8 cellular contexts compared by ENCODE assay signal in genomic region chr17:35764123-35764991, GRCh38. TPM values are rescaled to one million over a fixed set of nuclear protein-coding genes. Genes with fewer than 3 reads are reported as not detected.
DNase-seq lines count a peak whose midpoint lies in the region; ATAC-seq, FAIRE-seq and TF ChIP-seq lines count a peak whose summit lies in the region.

No MANE protein-coding gene starts in this region.

- POLR2A ChIA-PET in CD8-positive, alpha-beta T cell (lab: Charles Lee), result interaction anchor here (0.6 to 3.4 kb wide), 18 partner anchors 11 to 1126 kb away, joined by 3 to 84 read pairs (median 4); partner anchors contain the start of genes MMP28, PEX12 and TAF15
- POLR2A ChIA-PET in H1 (lab: Charles Lee; ENCODE audit: partially characterized antibody), result interaction anchor here (0.6 to 3.4 kb wide), 18 partner anchors 8 to 189 kb away, joined by 3 to 62 read pairs (median 4); partner anchors contain the start of genes GAS2L2 and TAF15

- peak overlapping the region; percentile 87 for H3K27ac Mint-ChIP-seq in CD8-positive, alpha-beta T cell
- peak overlapping the region; percentile 54 for H3K27ac Mint-ChIP-seq in activated CD8-positive, alpha-beta memory T cell treated with anti-CD3 and anti-CD28 coated beads, Interleukin-2, amount 10 ng/mL, durations not matched to agents 7 days and 5 days

- H3K18ac ChIP-seq in H1 (ENCODE audit: extremely low read depth, low read length), result no peak overlapping the region

- TF ChIP-seq CTCF in CD8-positive, alpha-beta T cell (IDR thresholded peaks at IDR 0.05), result peak; percentile 58
- peak; percentile 99 for TF ChIP-seq CTCF in GM20000 (IDR thresholded peaks at IDR 0.05; ENCODE audit: extremely low read depth, missing control alignments)
- peak; percentile 96 to 99 (median 97) for TF ChIP-seq CTCF in H1 (IDR thresholded peaks at IDR 0.05; ENCODE audit: control extremely low read depth in 1 of 3, insufficient read depth in 1 of 3, low read depth in 1 of 3, low read length in 3 of 3)

- no peaks in the 10 kb centered on the region for H3K79me1 ChIP-seq in H1 (ENCODE audit: low read depth, low read length)

- no peaks in the 10 kb centered on the region for H3K27me3 Mint-ChIP-seq in CD8-positive, alpha-beta T cell (ENCODE audit: low read depth)
- peaks cover 3% of the 10 kb centered on the region for H3K27me3 Mint-ChIP-seq in activated CD8-positive, alpha-beta memory T cell treated with anti-CD3 and anti-CD28 coated beads, Interleukin-2, amount 10 ng/mL, durations not matched to agents 7 days and 5 days

- peaks cover 3% of the 10 kb centered on the region for H3K36me3 Mint-ChIP-seq in CD8-positive, alpha-beta T cell
- no peaks in the 10 kb centered on the region for H3K36me3 Mint-ChIP-seq in activated CD8-positive, alpha-beta memory T cell treated with anti-CD3 and anti-CD28 coated beads, Interleukin-2, amount 10 ng/mL, durations not matched to agents 7 days and 5 days

- no peaks in the 10 kb centered on the region for H3K23me2 ChIP-seq in H1 (ENCODE audit: low read depth, low read length)

- peak in 1 of 2 experiments; percentile 34; a peak in 1 of 3 replicates for TF ChIP-seq POLR2A in H1 (IDR thresholded peaks at IDR 0.05; ENCODE audit: control extremely low read depth in 1 of 2, low read depth in 2 of 2, low read length in 2 of 2)

- H3K9me3 Mint-ChIP-seq in CD8-positive, alpha-beta T cell, result no peaks in the 10 kb centered on the region
- no peaks in the 10 kb centered on the region for H3K9me3 Mint-ChIP-seq in activated CD8-positive, alpha-beta memory T cell treated with anti-CD3 and anti-CD28 coated beads, Interleukin-2, amount 10 ng/mL, durations not matched to agents 7 days and 5 days (ENCODE audit: low read depth)

- FAIRE-seq in HTR-8/SVneo (lab: Jason Lieb, UNC) (no peak), H1 (lab: Jason Lieb, UNC) (no peak)

- H3K23ac ChIP-seq in H1 (ENCODE audit: insufficient read length), result no peak overlapping the region

- peaks cover 10% of the 10 kb centered on the region for H3K4me1 Mint-ChIP-seq in CD8-positive, alpha-beta T cell (ENCODE audit: low read depth)
- peaks cover 13% of the 10 kb centered on the region for H3K4me1 Mint-ChIP-seq in activated CD8-positive, alpha-beta memory T cell treated with anti-CD3 and anti-CD28 coated beads, Interleukin-2, amount 10 ng/mL, durations not matched to agents 7 days and 5 days

- peak overlapping the region; percentile 88; the same call in 1 of the 2 replicates for H4K8ac ChIP-seq in H1 (ENCODE audit: extremely low read depth, insufficient read depth, low read length)

- TF ChIP-seq EP300 in H1 (IDR thresholded peaks at IDR 0.05; ENCODE audit: borderline replicate concordance in 1 of 2, low read depth in 2 of 2, low read length in 2 of 2), result peak in 1 of 2 experiments; percentile 59; a peak in 1 of 3 replicates

- H3K27ac ChIP-seq in CD8-positive, alpha-beta T cell (ENCODE audit: low read depth, low read length), result peak overlapping the region; percentile 16
- H3K27ac ChIP-seq in H1 (ENCODE audit: low read depth, low read length) (no peak overlapping the region), mesodermal cell (ENCODE audit: low read depth, low read length, severe bottlenecking) (peak overlapping the region; percentile 41)

- 6% methylated on average over 68 of the region's 75 CpGs; no CpG with 5 or more reads in 1 of the 2 experiments for WGBS in H1 (ENCODE audit: extremely low coverage in 1 of 2, insufficient coverage in 1 of 2, insufficient read length in 1 of 2, insufficient replicate concordance in 2 of 2, low coverage in 1 of 2, low lambda C conversion rate in 2 of 2, missing lambda C conversion rate in 1 of 2), 2 experiments
- WGBS in mesodermal cell (ENCODE audit: insufficient coverage in 2 of 2), 2 experiments, result 10 to 12% methylated on average over 57 to 74 of the region's 75 CpGs

- peak overlapping the region; percentile 4; the same call in 1 of the 2 replicates for H2AFZ ChIP-seq in H1 (ENCODE audit: low read length)

- H3K14ac ChIP-seq in H1 (ENCODE audit: insufficient read length), result no peak overlapping the region

- no peak overlapping the region for H4K91ac ChIP-seq in H1 (replicated peaks; ENCODE audit: insufficient read length, low read length)

- peak overlapping the region; percentile 3 to 69; a peak in 3 of 4 replicates for H3K4me2 ChIP-seq in H1 (ENCODE audit: insufficient read depth in 1 of 2, low read depth in 2 of 2, low read length in 2 of 2)

- H3K4me3 Mint-ChIP-seq in CD8-positive, alpha-beta T cell, result peak overlapping the region; percentile 91
- peak overlapping the region; percentile 76 for H3K4me3 Mint-ChIP-seq in activated CD8-positive, alpha-beta memory T cell treated with anti-CD3 and anti-CD28 coated beads, Interleukin-2, amount 10 ng/mL, durations not matched to agents 7 days and 5 days

- no peaks in the 10 kb centered on the region for H3K36me3 ChIP-seq in CD8-positive, alpha-beta T cell (ENCODE audit: insufficient read depth, low read length)
- H3K36me3 ChIP-seq in H1 (ENCODE audit: control insufficient read depth in 2 of 4, insufficient read depth in 4 of 4, low read length in 3 of 4), result no peaks in the 10 kb centered on the region
- no peaks in the 10 kb centered on the region for H3K36me3 ChIP-seq in mesodermal cell (ENCODE audit: control insufficient read depth, insufficient read depth, low read length)

- no peak overlapping the region for H4K5ac ChIP-seq in H1 (ENCODE audit: insufficient read length, low read depth, low read length)

- peak; percentile 89 for ATAC-seq in CD8-positive, alpha-beta T cell
- peak; percentile 94 for ATAC-seq in activated CD8-positive, alpha-beta memory T cell treated with anti-CD3 and anti-CD28 coated beads, Interleukin-2, amount 10 ng/mL, durations not matched to agents 7 days and 5 days

- H2BK20ac ChIP-seq in H1 (ENCODE audit: low read length), result no peak overlapping the region

- CTCF ChIA-PET in CD8-positive, alpha-beta T cell (lab: Charles Lee), result interaction anchor here (0.6 to 12.8 kb wide), 48 partner anchors 8 to 685 kb away, joined by 3 to 305 read pairs (median 4); partner anchors contain the start of genes GAS2L2, MMP28, RASL10B and TAF15
- CTCF ChIA-PET in activated CD8-positive, alpha-beta memory T cell treated with anti-CD3 and anti-CD28 coated beads, Interleukin-2, amount 10 ng/mL, durations not matched to agents 7 days and 5 days (lab: Charles Lee), result interaction anchor here (0.6 to 12.5 kb wide), 83 partner anchors 8 to 719 kb away, joined by 3 to 368 read pairs (median 4); partner anchors contain the start of genes CCL4L2, CCL5, GAS2L2 and MMP28
- CTCF ChIA-PET in H1 (lab: Charles Lee; ENCODE audit: partially characterized antibody), result interaction anchor here (0.6 to 13.0 kb wide), 31 partner anchors 13 to 194 kb away, joined by 3 to 247 read pairs (median 4); partner anchors contain the start of genes GAS2L2, HEATR9, MMP28 and TAF15

- H2BK5ac ChIP-seq in H1 (ENCODE audit: low read depth, low read length), result no peak overlapping the region

- H2BK12ac ChIP-seq in H1 (ENCODE audit: low read depth, low read length), result no peak overlapping the region

- H3K9me3 ChIP-seq in CD8-positive, alpha-beta T cell (ENCODE audit: low read length), result no peaks in the 10 kb centered on the region
- H3K9me3 ChIP-seq in H1 (ENCODE audit: insufficient read depth in 2 of 2, low read depth in 1 of 2, low read length in 1 of 2) (no peaks in the 10 kb centered on the region; a peak in 1 of 4 replicates), mesodermal cell (ENCODE audit: control insufficient read depth, low read length) (no peaks in the 10 kb centered on the region)

- H3K4ac ChIP-seq in H1 (replicated peaks; ENCODE audit: insufficient read length, low read depth, low read length), result no peak overlapping the region

- H3K9ac ChIP-seq in H1 (replicated peaks in 1 of 4; ENCODE audit: extremely low read depth in 1 of 4, low read depth in 3 of 4, low read length in 3 of 4), result peak overlapping the region in 2 of 4 experiments; percentile 28 to 42; a peak in 2 of 7 replicates

- peaks cover 8% of the 10 kb centered on the region for H3K4me1 ChIP-seq in CD8-positive, alpha-beta T cell (ENCODE audit: insufficient read depth, low read length)
- H3K4me1 ChIP-seq in H1 (replicated peaks in 1 of 4; ENCODE audit: control insufficient read depth in 3 of 4, insufficient read depth in 4 of 4, low read length in 3 of 4), result peaks cover 0 to 12% (median 7%) of the 10 kb centered on the region in 4 experiments; a peak in 5 of 7 replicates
- peaks cover 19% of the 10 kb centered on the region for H3K4me1 ChIP-seq in mesodermal cell (ENCODE audit: control insufficient read depth, insufficient read depth, low read length, poor library complexity, severe bottlenecking)

- H3K4me3 ChIP-seq in CD8-positive, alpha-beta T cell (ENCODE audit: low read depth, low read length), result peak overlapping the region; percentile 70
- H3K4me3 ChIP-seq in H1 (ENCODE audit: extremely low read depth in 1 of 4, insufficient read depth in 2 of 4, low read depth in 3 of 4, low read length in 4 of 4), result peak overlapping the region; percentile 16 to 62 (median 50); a peak in 7 of 8 replicates
- H3K4me3 ChIP-seq in mesodermal cell (ENCODE audit: extremely low read depth, insufficient read depth, low read length, poor library complexity, severe bottlenecking), result peak overlapping the region; percentile 31

- no peaks in the 10 kb centered on the region for H4K20me1 ChIP-seq in H1 (replicated peaks in 1 of 2; ENCODE audit: control insufficient read depth in 1 of 2, insufficient read depth in 2 of 2, low read length in 2 of 2)

- H2AK5ac ChIP-seq in H1 (ENCODE audit: low read depth, low read length), result no peak overlapping the region

- no peaks in the 10 kb centered on the region for H3K79me2 ChIP-seq in H1 (ENCODE audit: control insufficient read depth in 1 of 2, insufficient read depth in 2 of 2, low read length in 2 of 2)

- H2BK120ac ChIP-seq in H1 (replicated peaks; ENCODE audit: low read depth, low read length), result no peak overlapping the region

- intact Hi-C loops in CD8-positive, alpha-beta T cell (cut with DNase I, micrococcal nuclease), result loop anchor here (1.0 to 10.0 kb wide), 3 partner anchors 40 to 380 kb away; partner anchors contain the start of gene TAF15 (in 2 of the 2)

- peak overlapping the region; percentile 40 for H3K56ac ChIP-seq in H1 (replicated peaks; ENCODE audit: insufficient read length, low read depth, low read length)

- H3K27me3 ChIP-seq in CD8-positive, alpha-beta T cell (ENCODE audit: insufficient read depth, low read length), result no peaks in the 10 kb centered on the region
- H3K27me3 ChIP-seq in H1 (replicated peaks in 1 of 4; ENCODE audit: control insufficient read depth in 3 of 4, extremely low read depth in 1 of 4, insufficient read depth in 3 of 4, low read length in 3 of 4), result peaks cover 0 to 3% (median 2%) of the 10 kb centered on the region in 4 experiments; a peak in 3 of 7 replicates

- TF ChIP-seq RAD21 in H1 (IDR thresholded peaks at IDR 0.05 in 1 of 2, conservative IDR thresholded peaks at IDR 0.05 in 1 of 2; ENCODE audit: low read depth in 2 of 2, low read length in 2 of 2), result peak; percentile 75 to 86

- no peak overlapping the region for H2BK15ac ChIP-seq in H1 (ENCODE audit: low read length)

- peak; percentile 67 to 95 (median 84) for DNase-seq in CD8-positive, alpha-beta T cell
- DNase-seq in GM20000 (ENCODE audit: low spot score) (peak; percentile 97), HTR-8/SVneo (ENCODE audit: insufficient read length, low spot score) (peak; percentile 95), NOMO-1 (lab: John Stamatoyannopoulos, UW; ENCODE audit: unreplicated experiment in 2 of 2) (peak; percentile 84 to 94), H1 (ENCODE audit: low read depth in 1 of 2, low spot score in 2 of 2) (peak; percentile 90 to 96)
- DNase-seq in activated CD8-positive, alpha-beta memory T cell treated with anti-CD3 and anti-CD28 coated beads, Interleukin-2, amount 10 ng/mL, durations not matched to agents 7 days and 5 days, result peak; percentile 90
- DNase-seq in stimulated activated CD8-positive, alpha-beta memory T cell treated with anti-CD3 and anti-CD28 coated beads, Interleukin-15, amount 100 ng/mL, for 1 hour (ENCODE audit: low read depth), result peak; percentile 75

RNA-seq across cellular contexts. Expression of gene C17orf50, which starts 3.7 kb away (rescaled TPM):
- total RNA-seq in CD8-positive, alpha-beta T cell, result not detected
- total RNA-seq in activated CD8-positive, alpha-beta memory T cell treated with anti-CD3 and anti-CD28 coated beads, Interleukin-2, amount 10 ng/mL, durations not matched to agents 7 days and 5 days, result not detected
- total RNA-seq in H1 (2021; fragmentation: NEBNext Ultra II Directional; extraction: Animal tissue kit (Norgen Biotek cat#: 25700)), result not detected in 2 replicates
- polyA plus RNA-seq in H1 (2011; rRNA removed), result 0.08 and 0.12 TPM in 2 replicates
- polyA plus RNA-seq in H1 (2011; cell fraction: cytosol; rRNA removed), result not detected
- polyA plus RNA-seq in H1 (2011; cell fraction: nucleus; rRNA removed), result 0.26 TPM
- polyA plus RNA-seq in H1 (2012, experiment 1 of 2), result not detected in 4 replicates
- not detected for polyA plus RNA-seq in H1 (2012, experiment 2 of 2)
- 0.06 TPM for polyA plus RNA-seq in H1 (2013, experiment 1 of 2)
- 0.06 TPM for polyA plus RNA-seq in H1 (2013, experiment 2 of 2)
- not detected in 2 replicates for polyA minus RNA-seq in H1 (2011; rRNA and poly(A)+ RNA removed)
- not detected for polyA minus RNA-seq in H1 (2011; cell fraction: cytosol; rRNA and poly(A)+ RNA removed)
- 0.70 TPM for polyA minus RNA-seq in H1 (2011; cell fraction: nucleus; rRNA and poly(A)+ RNA removed)
- not detected for polyA plus RNA-seq in mesodermal cell (2013, experiment 1 of 2)
- polyA plus RNA-seq in mesodermal cell (2013, experiment 2 of 2), result not detected

RNA-seq across cellular contexts. Expression of gene GAS2L2, which starts 11.3 kb away (rescaled TPM):
- under 1 TPM; 0.17 to 0.27 TPM for total RNA-seq in CD8-positive, alpha-beta T cell
- not detected for total RNA-seq in activated CD8-positive, alpha-beta memory T cell treated with anti-CD3 and anti-CD28 coated beads, Interleukin-2, amount 10 ng/mL, durations not matched to agents 7 days and 5 days
- 0.13 TPM in 1 of 2 replicates, not detected in the other for total RNA-seq in H1 (2021; fragmentation: NEBNext Ultra II Directional; extraction: Animal tissue kit (Norgen Biotek cat#: 25700))
- polyA plus RNA-seq in H1 (2011; rRNA removed), result 0.09 TPM in 2 replicates
- polyA plus RNA-seq in H1 (2011; cell fraction: cytosol; rRNA removed), result 0.12 TPM
- polyA plus RNA-seq in H1 (2011; cell fraction: nucleus; rRNA removed), result 0.20 TPM
- polyA plus RNA-seq in H1 (2012, experiment 1 of 2), result 0.15 to 0.18 TPM (median 0.17 TPM) in 3 of 4 replicates, not detected in the other
- polyA plus RNA-seq in H1 (2012, experiment 2 of 2), result not detected
- 0.06 TPM for polyA plus RNA-seq in H1 (2013, experiment 1 of 2)
- polyA plus RNA-seq in H1 (2013, experiment 2 of 2), result not detected
- polyA minus RNA-seq in H1 (2011; rRNA and poly(A)+ RNA removed), result 0.06 TPM in 1 of 2 replicates, not detected in the other
- not detected for polyA minus RNA-seq in H1 (2011; cell fraction: cytosol; rRNA and poly(A)+ RNA removed)
- 0.30 TPM for polyA minus RNA-seq in H1 (2011; cell fraction: nucleus; rRNA and poly(A)+ RNA removed)
- polyA plus RNA-seq in mesodermal cell (2013, experiment 1 of 2), result 0.18 TPM
- polyA plus RNA-seq in mesodermal cell (2013, experiment 2 of 2), result not detected

RNA-seq across cellular contexts. Expression of gene MMP28, which starts 31.1 kb away (rescaled TPM):
- 1 to 10 TPM; 5.4 to 6.5 TPM for total RNA-seq in CD8-positive, alpha-beta T cell
- not detected for total RNA-seq in activated CD8-positive, alpha-beta memory T cell treated with anti-CD3 and anti-CD28 coated beads, Interleukin-2, amount 10 ng/mL, durations not matched to agents 7 days and 5 days
- not detected in 2 replicates for total RNA-seq in H1 (2021; fragmentation: NEBNext Ultra II Directional; extraction: Animal tissue kit (Norgen Biotek cat#: 25700))
- polyA plus RNA-seq in H1 (2011; rRNA removed), result 0.06 TPM in 1 of 2 replicates, not detected in the other
- not detected for polyA plus RNA-seq in H1 (2011; cell fraction: cytosol; rRNA removed)
- not detected for polyA plus RNA-seq in H1 (2011; cell fraction: nucleus; rRNA removed)
- not detected in 4 replicates for polyA plus RNA-seq in H1 (2012, experiment 1 of 2)
- polyA plus RNA-seq in H1 (2012, experiment 2 of 2), result not detected
- 0.08 TPM for polyA plus RNA-seq in H1 (2013, experiment 1 of 2)
- polyA plus RNA-seq in H1 (2013, experiment 2 of 2), result not detected
- not detected in 2 replicates for polyA minus RNA-seq in H1 (2011; rRNA and poly(A)+ RNA removed)
- polyA minus RNA-seq in H1 (2011; cell fraction: cytosol; rRNA and poly(A)+ RNA removed), result not detected
- 1.4 TPM for polyA minus RNA-seq in H1 (2011; cell fraction: nucleus; rRNA and poly(A)+ RNA removed)
- 27.1 TPM for polyA plus RNA-seq in mesodermal cell (2013, experiment 1 of 2)
- polyA plus RNA-seq in mesodermal cell (2013, experiment 2 of 2), result 35.7 TPM

RNA-seq across cellular contexts. Expression of gene RASL10B, which starts 32.9 kb away (rescaled TPM):
- under 1 TPM; 0.16 to 0.22 TPM for total RNA-seq in CD8-positive, alpha-beta T cell
- under 1 TPM in 1 of 2 experiments, not detected in 1; 0.37 TPM for total RNA-seq in activated CD8-positive, alpha-beta memory T cell treated with anti-CD3 and anti-CD28 coated beads, Interleukin-2, amount 10 ng/mL, durations not matched to agents 7 days and 5 days
- 21.6 and 22.8 TPM in 2 replicates for total RNA-seq in H1 (2021; fragmentation: NEBNext Ultra II Directional; extraction: Animal tissue kit (Norgen Biotek cat#: 25700))
- polyA plus RNA-seq in H1 (2011; rRNA removed), result 17.5 and 21.8 TPM in 2 replicates
- polyA plus RNA-seq in H1 (2011; cell fraction: cytosol; rRNA removed), result 14.8 TPM
- 17.0 TPM for polyA plus RNA-seq in H1 (2011; cell fraction: nucleus; rRNA removed)
- polyA plus RNA-seq in H1 (2012, experiment 1 of 2), result 13.2 to 21.4 TPM (median 17.0 TPM) in 4 replicates
- polyA plus RNA-seq in H1 (2012, experiment 2 of 2), result 18.3 TPM
- polyA plus RNA-seq in H1 (2013, experiment 1 of 2), result 10.4 TPM
- polyA plus RNA-seq in H1 (2013, experiment 2 of 2), result 9.6 TPM
- polyA minus RNA-seq in H1 (2011; rRNA and poly(A)+ RNA removed), result 16.7 and 18.6 TPM in 2 replicates
- 18.7 TPM for polyA minus RNA-seq in H1 (2011; cell fraction: cytosol; rRNA and poly(A)+ RNA removed)
- 20.7 TPM for polyA minus RNA-seq in H1 (2011; cell fraction: nucleus; rRNA and poly(A)+ RNA removed)
- polyA plus RNA-seq in mesodermal cell (2013, experiment 1 of 2), result 56.3 TPM
- polyA plus RNA-seq in mesodermal cell (2013, experiment 2 of 2), result 53.3 TPM

RNA-seq across cellular contexts. Expression of gene TAF15, which starts 44.9 kb away (rescaled TPM):
- total RNA-seq in CD8-positive, alpha-beta T cell, result 100 to 1,000 TPM; 118 to 121 TPM
- total RNA-seq in activated CD8-positive, alpha-beta memory T cell treated with anti-CD3 and anti-CD28 coated beads, Interleukin-2, amount 10 ng/mL, durations not matched to agents 7 days and 5 days, result 100 to 1,000 TPM; 333 to 366 TPM
- total RNA-seq in H1 (2021; fragmentation: NEBNext Ultra II Directional; extraction: Animal tissue kit (Norgen Biotek cat#: 25700)), result 323 and 338 TPM in 2 replicates
- 62.8 and 80.1 TPM in 2 replicates for polyA plus RNA-seq in H1 (2011; rRNA removed)
- 100.0 TPM for polyA plus RNA-seq in H1 (2011; cell fraction: cytosol; rRNA removed)
- polyA plus RNA-seq in H1 (2011; cell fraction: nucleus; rRNA removed), result 115 TPM
- 333 to 440 TPM (median 380 TPM) in 4 replicates for polyA plus RNA-seq in H1 (2012, experiment 1 of 2)
- polyA plus RNA-seq in H1 (2012, experiment 2 of 2), result 59.6 TPM
- 172 TPM for polyA plus RNA-seq in H1 (2013, experiment 1 of 2)
- 171 TPM for polyA plus RNA-seq in H1 (2013, experiment 2 of 2)
- polyA minus RNA-seq in H1 (2011; rRNA and poly(A)+ RNA removed), result 88.8 and 170 TPM in 2 replicates
- 94.0 TPM for polyA minus RNA-seq in H1 (2011; cell fraction: cytosol; rRNA and poly(A)+ RNA removed)
- 167 TPM for polyA minus RNA-seq in H1 (2011; cell fraction: nucleus; rRNA and poly(A)+ RNA removed)
- 165 TPM for polyA plus RNA-seq in mesodermal cell (2013, experiment 1 of 2)
- polyA plus RNA-seq in mesodermal cell (2013, experiment 2 of 2), result 192 TPM
